Comparison of ENCODE assay signal across 8 cellular contexts in the genomic region with DNA sequence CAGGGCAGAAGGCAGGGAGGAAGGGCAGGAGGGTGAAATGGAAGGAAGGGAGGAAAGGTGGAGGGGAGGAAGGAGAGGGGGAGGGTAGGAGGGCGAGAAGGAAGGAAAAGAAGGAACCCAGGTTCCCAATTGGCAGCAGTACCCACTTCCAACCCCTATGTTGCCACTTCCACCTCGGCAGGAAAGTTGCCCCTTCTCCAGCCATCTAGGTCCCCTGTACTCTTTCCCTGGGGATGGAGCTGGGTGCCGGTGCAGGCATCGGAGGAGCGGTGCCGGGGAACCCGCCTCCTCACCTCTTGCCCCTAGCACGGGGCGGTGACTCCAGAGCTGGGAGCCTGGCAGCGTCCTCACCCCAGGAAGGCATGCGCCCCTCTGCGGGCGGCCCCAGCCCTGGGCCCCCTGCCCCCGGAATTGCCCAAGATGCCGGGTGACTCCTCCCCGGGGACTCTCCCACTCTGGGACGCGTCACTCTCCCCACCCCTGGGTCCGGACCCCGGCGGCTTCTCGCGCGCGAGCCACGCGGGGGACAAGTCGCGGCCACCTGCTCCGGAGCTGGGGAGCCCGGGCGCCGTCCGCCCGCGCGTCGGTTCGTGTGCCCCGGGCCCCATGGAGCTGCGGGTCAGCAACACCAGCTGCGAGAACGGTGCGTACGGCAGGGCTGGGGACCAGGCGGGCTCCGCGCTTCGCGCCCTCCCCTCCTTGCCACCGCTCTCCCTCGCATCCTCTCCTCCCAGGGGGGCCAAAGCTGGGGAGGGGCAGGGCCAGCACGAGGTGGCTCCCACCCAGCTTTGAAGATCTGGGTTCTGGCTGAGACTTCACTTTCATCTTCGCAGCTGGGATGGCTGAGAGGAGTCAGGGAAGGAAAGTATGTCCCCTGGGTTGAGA. TPM values are rescaled to one million over a fixed set of nuclear protein-coding genes. Genes with fewer than 3 reads are reported as not detected.
DNase-seq lines count a peak whose midpoint lies in the region; ATAC-seq and TF ChIP-seq lines count a peak whose summit lies in the region.

TSS of gene NIPAL4 (plus strand) at position 499 of the 885 bp plus-strand sequence. CDS start at position 607, 108 bp downstream.

- H3K4me1 Mint-ChIP-seq in WTC11 = peaks cover 28% of the 10 kb centered on the region

- H3K4me3 Mint-ChIP-seq in WTC11 = peak within 1 kb of the TSS; percentile 73

- no peaks in the 10 kb centered on the region for H3K79me1 ChIP-seq in mesendoderm (ENCODE audit: low read length)

- no peak within 1 kb of the TSS for H2BK5ac ChIP-seq in mesendoderm (ENCODE audit: low read length)

- peaks cover 53% of the 10 kb centered on the region for H3K27me3 Mint-ChIP-seq in WTC11 (ENCODE audit: low read depth)

- H3K9me3 Mint-ChIP-seq in WTC11 = no peaks in the 10 kb centered on the region

- H3K4me2 ChIP-seq in mesendoderm (ENCODE audit: low read length) = peak within 1 kb of the TSS; percentile 75

- H3K79me2 ChIP-seq in mesendoderm (ENCODE audit: control insufficient read depth, insufficient read depth, low read length) = no peaks in the 10 kb centered on the region

- ATAC-seq in WTC11 = peak; percentile 73
- no peak for ATAC-seq in HG03457 (IDR thresholded peaks at IDR 0.05; ENCODE audit: unreplicated experiment)
- no peak for ATAC-seq in HG02938 (IDR thresholded peaks at IDR 0.05; ENCODE audit: unreplicated experiment)

- H3K27ac ChIP-seq in mesendoderm (ENCODE audit: low read depth, low read length) = no peak within 1 kb of the TSS

- no peak for TF ChIP-seq CTCF in GM10266 (IDR thresholded peaks at IDR 0.05; ENCODE audit: control insufficient read depth, insufficient read depth, low read depth, missing control alignments)
- no peak for TF ChIP-seq CTCF in WTC11 (IDR thresholded peaks at IDR 0.05)

- no CpG with 5 or more reads among the region's 54 CpGs for WGBS in mesendoderm (ENCODE audit: extremely low coverage, insufficient coverage, low lambda C conversion rate)

- H2BK120ac ChIP-seq in mesendoderm (ENCODE audit: low read depth, low read length) = no peak within 1 kb of the TSS

- H3K4me1 ChIP-seq in mesendoderm (ENCODE audit: control insufficient read depth, low read depth, low read length) = peaks cover 10% of the 10 kb centered on the region

- no peaks in the 10 kb centered on the region for H3K36me3 ChIP-seq in mesendoderm (ENCODE audit: control insufficient read depth, insufficient read depth, low read length)

- peaks cover 2% of the 10 kb centered on the region for H3K27me3 ChIP-seq in mesendoderm (ENCODE audit: insufficient read depth, low read length, poor library complexity)

- H3K23ac ChIP-seq in mesendoderm (ENCODE audit: low read length) = peak within 1 kb of the TSS; percentile 69

- H3K4ac ChIP-seq in mesendoderm (ENCODE audit: low read depth, low read length) = no peak within 1 kb of the TSS

- peak within 1 kb of the TSS; percentile 51 for H3K9ac ChIP-seq in mesendoderm (ENCODE audit: low read length)

- no peak within 1 kb of the TSS for H4K5ac ChIP-seq in mesendoderm (ENCODE audit: low read length)

- H2BK15ac ChIP-seq in mesendoderm (replicated peaks; ENCODE audit: low read depth) = no peak within 1 kb of the TSS

- H3K4me3 ChIP-seq in mesendoderm (ENCODE audit: low read length) = peak within 1 kb of the TSS; percentile 54

- no peak within 1 kb of the TSS for H2AK5ac ChIP-seq in mesendoderm (ENCODE audit: low read length)

- H4K8ac ChIP-seq in mesendoderm (ENCODE audit: low read depth, low read length) = no peak within 1 kb of the TSS

- CTCF ChIA-PET in WTC11 (lab: Charles Lee) = interaction anchor here (0.6 to 7.1 kb wide), 6 partner anchors 11 to 283 kb away, joined by 4 to 57 read pairs (median 5); partner anchors contain the start of gene LSM11

- peak within 1 kb of the TSS; percentile 67 for H3K56ac ChIP-seq in mesendoderm (ENCODE audit: low read length)

- no peak within 1 kb of the TSS for H3K27ac Mint-ChIP-seq in WTC11

- peak within 1 kb of the TSS; percentile 33 for H3K18ac ChIP-seq in mesendoderm (ENCODE audit: low read length)

- H3K36me3 Mint-ChIP-seq in WTC11 = no peaks in the 10 kb centered on the region

- POLR2A ChIA-PET in WTC11 (lab: Charles Lee) = no interaction called here

- peak; percentile 38 for DNase-seq in GM10266 (ENCODE audit: extremely low spot score)
- peak; percentile 33 for DNase-seq in WTC11 (ENCODE audit: low spot score)
- DNase-seq in ecto neural progenitor cell (ENCODE audit: low spot score) = peak; percentile 64
- DNase-seq in mesendoderm = peak; percentile 57
- peak; percentile 11 to 19 for DNase-seq in stimulated activated CD8-positive, alpha-beta memory T cell treated with anti-CD3 and anti-CD28 coated beads, Interleukin-7, amount 100 ng/mL, for 48 hours (ENCODE audit: extremely low read depth in 1 of 2, low read depth in 1 of 2)
- DNase-seq in HUDEP-2 (lab: John Stamatoyannopoulos, UW; ENCODE audit: unreplicated experiment in 76 of 76) = no peak

TF ChIP-seq in WTC11, 78 proteins besides CTCF, POLR2A, EP300 and RAD21 (continues in another document):
- TF ChIP-seq CDX4 (CRISPR knock-in tag; IDR thresholded peaks at IDR 0.05; ENCODE audit: borderline replicate concordance) (no peak), HMGA2 (CRISPR knock-in tag; IDR thresholded peaks at IDR 0.05) (no peak), ZNF263 (CRISPR knock-in tag; IDR thresholded peaks at IDR 0.05; ENCODE audit: low read depth) (peak; percentile 39; the same call in 1 of the 2 replicates), SP1 (CRISPR knock-in tag; conservative IDR thresholded peaks at IDR 0.05) (peak; percentile 48; the same call in 1 of the 2 replicates), ZNF423 (CRISPR knock-in tag; IDR thresholded peaks at IDR 0.05) (peak; percentile 65), TEAD4 (CRISPR knock-in tag; IDR thresholded peaks at IDR 0.05) (no peak)
- TF ChIP-seq, protein P1, sequence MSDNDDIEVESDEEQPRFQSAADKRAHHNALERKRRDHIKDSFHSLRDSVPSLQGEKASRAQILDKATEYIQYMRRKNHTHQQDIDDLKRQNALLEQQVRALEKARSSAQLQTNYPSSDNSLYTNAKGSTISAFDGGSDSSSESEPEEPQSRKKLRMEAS (CRISPR knock-in tag; IDR thresholded peaks at IDR 0.05) = peak; percentile 58; the same call in 1 of the 2 replicates
- TF ChIP-seq, protein P2, sequence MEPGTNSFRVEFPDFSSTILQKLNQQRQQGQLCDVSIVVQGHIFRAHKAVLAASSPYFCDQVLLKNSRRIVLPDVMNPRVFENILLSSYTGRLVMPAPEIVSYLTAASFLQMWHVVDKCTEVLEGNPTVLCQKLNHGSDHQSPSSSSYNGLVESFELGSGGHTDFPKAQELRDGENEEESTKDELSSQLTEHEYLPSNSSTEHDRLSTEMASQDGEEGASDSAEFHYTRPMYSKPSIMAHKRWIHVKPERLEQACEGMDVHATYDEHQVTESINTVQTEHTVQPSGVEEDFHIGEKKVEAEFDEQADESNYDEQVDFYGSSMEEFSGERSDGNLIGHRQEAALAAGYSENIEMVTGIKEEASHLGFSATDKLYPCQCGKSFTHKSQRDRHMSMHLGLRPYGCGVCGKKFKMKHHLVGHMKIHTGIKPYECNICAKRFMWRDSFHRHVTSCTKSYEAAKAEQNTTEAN (CRISPR knock-in tag; IDR thresholded peaks at IDR 0.05) = peak; percentile 49; the same call in 1 of the 2 replicates
- TF ChIP-seq, protein P3, sequence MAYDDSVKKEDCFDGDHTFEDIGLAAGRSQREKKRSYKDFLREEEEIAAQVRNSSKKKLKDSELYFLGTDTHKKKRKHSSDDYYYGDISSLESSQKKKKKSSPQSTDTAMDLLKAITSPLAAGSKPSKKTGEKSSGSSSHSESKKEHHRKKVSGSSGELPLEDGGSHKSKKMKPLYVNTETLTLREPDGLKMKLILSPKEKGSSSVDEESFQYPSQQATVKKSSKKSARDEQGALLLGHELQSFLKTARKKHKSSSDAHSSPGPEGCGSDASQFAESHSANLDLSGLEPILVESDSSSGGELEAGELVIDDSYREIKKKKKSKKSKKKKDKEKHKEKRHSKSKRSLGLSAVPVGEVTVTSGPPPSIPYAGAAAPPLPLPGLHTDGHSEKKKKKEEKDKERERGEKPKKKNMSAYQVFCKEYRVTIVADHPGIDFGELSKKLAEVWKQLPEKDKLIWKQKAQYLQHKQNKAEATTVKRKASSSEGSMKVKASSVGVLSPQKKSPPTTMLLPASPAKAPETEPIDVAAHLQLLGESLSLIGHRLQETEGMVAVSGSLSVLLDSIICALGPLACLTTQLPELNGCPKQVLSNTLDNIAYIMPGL (CRISPR knock-in tag; IDR thresholded peaks at IDR 0.05) = peak; percentile 69; the same call in 1 of the 2 replicates
- TF ChIP-seq, protein P4, sequence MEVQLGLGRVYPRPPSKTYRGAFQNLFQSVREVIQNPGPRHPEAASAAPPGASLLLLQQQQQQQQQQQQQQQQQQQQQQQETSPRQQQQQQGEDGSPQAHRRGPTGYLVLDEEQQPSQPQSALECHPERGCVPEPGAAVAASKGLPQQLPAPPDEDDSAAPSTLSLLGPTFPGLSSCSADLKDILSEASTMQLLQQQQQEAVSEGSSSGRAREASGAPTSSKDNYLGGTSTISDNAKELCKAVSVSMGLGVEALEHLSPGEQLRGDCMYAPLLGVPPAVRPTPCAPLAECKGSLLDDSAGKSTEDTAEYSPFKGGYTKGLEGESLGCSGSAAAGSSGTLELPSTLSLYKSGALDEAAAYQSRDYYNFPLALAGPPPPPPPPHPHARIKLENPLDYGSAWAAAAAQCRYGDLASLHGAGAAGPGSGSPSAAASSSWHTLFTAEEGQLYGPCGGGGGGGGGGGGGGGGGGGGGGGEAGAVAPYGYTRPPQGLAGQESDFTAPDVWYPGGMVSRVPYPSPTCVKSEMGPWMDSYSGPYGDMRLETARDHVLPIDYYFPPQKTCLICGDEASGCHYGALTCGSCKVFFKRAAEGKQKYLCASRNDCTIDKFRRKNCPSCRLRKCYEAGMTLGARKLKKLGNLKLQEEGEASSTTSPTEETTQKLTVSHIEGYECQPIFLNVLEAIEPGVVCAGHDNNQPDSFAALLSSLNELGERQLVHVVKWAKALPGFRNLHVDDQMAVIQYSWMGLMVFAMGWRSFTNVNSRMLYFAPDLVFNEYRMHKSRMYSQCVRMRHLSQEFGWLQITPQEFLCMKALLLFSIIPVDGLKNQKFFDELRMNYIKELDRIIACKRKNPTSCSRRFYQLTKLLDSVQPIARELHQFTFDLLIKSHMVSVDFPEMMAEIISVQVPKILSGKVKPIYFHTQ (CRISPR knock-in tag; IDR thresholded peaks at IDR 0.05) = no peak

RNA-seq across cellular contexts. Expression of gene NIPAL4, which starts in this region (rescaled TPM):
- 0.11 TPM in 1 of 3 replicates, not detected in the others for total RNA-seq in WTC11 (2021)
- 0.77 TPM for polyA plus RNA-seq in mesendoderm (2013, experiment 1 of 2)
- 0.84 TPM for polyA plus RNA-seq in mesendoderm (2013, experiment 2 of 2)

Comparison
In these comparisons a context has a peak if more than half of its experiments do, and no peak if none do; other contexts are left out.
1. Peak in DNase-seq and ATAC-seq in WTC11; RNA of the gene not detected or under 1 TPM.
2. DNase-seq: peak in GM10266 (single experiment), ecto neural progenitor cell (single experiment), mesendoderm (single experiment) and stimulated activated CD8-positive, alpha-beta memory T cell treated with anti-CD3 and anti-CD28 coated beads, Interleukin-7, amount 100 ng/mL, for 48 hours (2 of 2); none in HUDEP-2 (0 of 76).